Comparison of ENCODE assay signal across 8 cellular contexts in genomic region chr3:58052373-58053273, GRCh38. TPM values are rescaled to one million over a fixed set of nuclear protein-coding genes. Genes with fewer than 3 reads are reported as not detected.
DNase-seq lines count a peak whose midpoint lies in the region.

No MANE protein-coding gene starts in this region.

- H3K27ac ChIP-seq in cingulate gyrus (ENCODE audit: low read depth, low read length) = peak overlapping the region; percentile 74

- DNase-seq in H4 (ENCODE audit: low spot score) (peak; percentile 86), RKO (ENCODE audit: low spot score) (peak; percentile 93), lung microvascular endothelial cell (ENCODE audit: low read depth in 2 of 2) (peak; percentile 91 to 99), iPS-NIHi11 (ENCODE audit: low spot score) (no peak), NCI-H2081 (lab: John Stamatoyannopoulos, UW) (no peak), NCI-H526 treated with DMSO at 0.1 percent for 48 hours (lab: John Stamatoyannopoulos, UW) (no peak)
- DNase-seq in stimulated activated CD8-positive, alpha-beta memory T cell treated with anti-CD3 and anti-CD28 coated beads, Interleukin-4, amount 100 ng/mL, for 24 hours (ENCODE audit: low read depth) = peak; percentile 20

RNA-seq across cellular contexts. Expression of gene FLNB, which starts 44.4 kb away (rescaled TPM):
- total RNA-seq in H4 (2014; rRNA removed; shearing (Covaris generic)) = 47.2 and 57.1 TPM in 2 replicates
- 305 and 328 TPM in 2 replicates for total RNA-seq in lung microvascular endothelial cell

Comparison
In these comparisons a context has a peak if more than half of its experiments do, and no peak if none do; other contexts are left out.
1. DNase-seq: peak in H4 (single experiment), RKO (single experiment), lung microvascular endothelial cell (2 of 2) and stimulated activated CD8-positive, alpha-beta memory T cell treated with anti-CD3 and anti-CD28 coated beads, Interleukin-4, amount 100 ng/mL, for 24 hours (single experiment); none in iPS-NIHi11 (single experiment), NCI-H2081 (0 of 2) and NCI-H526 treated with DMSO at 0.1 percent for 48 hours (single experiment).